In genomic region chr14:67515386-67516079, GRCh38 we compare ENCODE assay signal across 8 cellular contexts. TPM values are rescaled to one million over a fixed set of nuclear protein-coding genes. Genes with fewer than 3 reads are reported as not detected.
DNase-seq lines count a peak whose midpoint lies in the region; ATAC-seq and TF ChIP-seq lines count a peak whose summit lies in the region.

No MANE protein-coding gene starts in this region.

- H3K9me3 Mint-ChIP-seq in CD8-positive, alpha-beta T cell, result no peaks in the 10 kb centered on the region

- H3K4me3 ChIP-seq in CD8-positive, alpha-beta T cell (ENCODE audit: low read depth, low read length), result peak overlapping the region; percentile 75
- H3K4me3 ChIP-seq in NT2/D1 (ENCODE audit: insufficient read length, low read depth) (peak overlapping the region; percentile 45), adrenal gland (peak overlapping the region; percentile 76 to 97 (median 92)), iPS-18a (ENCODE audit: low read length) (peak overlapping the region; percentile 57), spleen (peak overlapping the region; percentile 58 to 98 (median 94))

- CTCF ChIA-PET in CD8-positive, alpha-beta T cell (lab: Charles Lee), result interaction anchor here (1.2 to 2.0 kb wide), 3 partner anchors 11 to 177 kb away, joined by 3 to 6 read pairs (median 4); no protein-coding TSS in a partner anchor

- TF ChIP-seq POLR2A in adrenal gland (IDR thresholded peaks at IDR 0.05) (no peak), spleen (IDR thresholded peaks at IDR 0.05) (no peak)

- peak; percentile 57 for ATAC-seq in CD8-positive, alpha-beta T cell
- ATAC-seq in GM19397 (IDR thresholded peaks at IDR 0.05; ENCODE audit: unreplicated experiment), result peak; percentile 41

- POLR2A ChIA-PET in CD8-positive, alpha-beta T cell (lab: Charles Lee), result interaction anchor here (0.8 to 5.5 kb wide), 7 partner anchors 11 to 84 kb away, joined by 3 to 29 read pairs (median 4); partner anchors contain the start of genes PLEKHH1 and TMEM229B

- DNase-seq in CD8-positive, alpha-beta T cell, result peak in 4 of 7 experiments; percentile 39 to 70 (median 45)
- DNase-seq in NT2/D1 (ENCODE audit: low read depth, low spot score) (no peak), adrenal gland (peak in 4 of 7 donors; percentile 29 to 39 (median 34)), spleen (peak; percentile 88), posterior vena cava (ENCODE audit: low spot score) (no peak), epidermal melanocyte (ENCODE audit: insufficient read length, low spot score) (no peak)

- H3K36me3 ChIP-seq in CD8-positive, alpha-beta T cell (ENCODE audit: insufficient read depth, low read length), result no peaks in the 10 kb centered on the region
- H3K36me3 ChIP-seq in NT2/D1 (ENCODE audit: insufficient read depth, insufficient read length, low read length) (no peaks in the 10 kb centered on the region), adrenal gland (replicated peaks in 1 of 2) (no peaks in the 10 kb centered on the region), iPS-18a (ENCODE audit: control insufficient read depth, low read depth, low read length) (no peaks in the 10 kb centered on the region), spleen (no peaks in the 10 kb centered on the region)

- no peaks in the 10 kb centered on the region for H3K9me3 ChIP-seq in CD8-positive, alpha-beta T cell (ENCODE audit: low read length)
- H3K9me3 ChIP-seq in NT2/D1 (ENCODE audit: insufficient read depth, low read length) (no peaks in the 10 kb centered on the region), adrenal gland (replicated peaks in 1 of 3) (no peaks in the 10 kb centered on the region), iPS-18a (ENCODE audit: control insufficient read depth, low read depth, low read length) (no peaks in the 10 kb centered on the region), spleen (no peaks in the 10 kb centered on the region)

- H3K4me1 ChIP-seq in CD8-positive, alpha-beta T cell (ENCODE audit: insufficient read depth, low read length), result peaks cover 16% of the 10 kb centered on the region
- H3K4me1 ChIP-seq in NT2/D1 (ENCODE audit: insufficient read depth, insufficient read length) (peaks cover 2% of the 10 kb centered on the region), adrenal gland (replicated peaks in 1 of 2) (peaks cover 22 to 44% of the 10 kb centered on the region in 2 donors), iPS-18a (ENCODE audit: control insufficient read depth, low read depth, low read length) (no peaks in the 10 kb centered on the region), spleen (peaks cover 8 to 63% (median 46%) of the 10 kb centered on the region in 6 donors)

- peaks cover 32% of the 10 kb centered on the region for H3K4me1 Mint-ChIP-seq in CD8-positive, alpha-beta T cell (ENCODE audit: low read depth)

- intact Hi-C loops in CD8-positive, alpha-beta T cell (cut with DNase I, micrococcal nuclease), result loop anchor here (1.0 to 10.0 kb wide), 5 partner anchors 27 to 179 kb away; partner anchors contain the start of genes ATP6V1D (in 1 of the 2), RDH11 (in 1 of the 2) and TMEM229B (in 1 of the 2)
- intact Hi-C loops in adrenal gland (cut with DNase I) (loop anchor here in 1 of 2 donors (5.0 kb wide), 1 partner anchor 88 kb away; no protein-coding TSS in a partner anchor), spleen (cut with DNase I; ENCODE audit: low total_unique reads) (no loop called here), posterior vena cava (cut with DNase I) (no loop called here)

- H3K27me3 Mint-ChIP-seq in CD8-positive, alpha-beta T cell (ENCODE audit: low read depth), result no peaks in the 10 kb centered on the region

- no peaks in the 10 kb centered on the region for H3K27me3 ChIP-seq in CD8-positive, alpha-beta T cell (ENCODE audit: insufficient read depth, low read length)
- H3K27me3 ChIP-seq in NT2/D1 (ENCODE audit: insufficient read depth, insufficient read length) (peaks cover 58% of the 10 kb centered on the region), adrenal gland (no peaks in the 10 kb centered on the region), iPS-18a (ENCODE audit: control insufficient read depth, insufficient read depth, low read length) (peaks cover 58% of the 10 kb centered on the region), spleen (replicated peaks in 1 of 7) (peaks cover 0 to 4% (median 0%) of the 10 kb centered on the region in 7 donors)

- H3K27ac ChIP-seq in CD8-positive, alpha-beta T cell (ENCODE audit: low read depth, low read length), result peak overlapping the region; percentile 6
- peak overlapping the region in 3 of 5 donors; percentile 90 to 91 (median 91) for H3K27ac ChIP-seq in adrenal gland
- H3K27ac ChIP-seq in iPS-18a (ENCODE audit: low read length), result no peak overlapping the region
- peak overlapping the region in 7 of 8 donors; percentile 63 to 93 (median 89) for H3K27ac ChIP-seq in spleen

- WGBS in adrenal gland, 4 donors, result 5 to 67% (median 23%) methylated on average over 1 to 45 of the region's 45 CpGs
- WGBS in spleen, 5 donors, result 6 to 14% (median 9%) methylated on average over 14 to 45 of the region's 45 CpGs

- H3K36me3 Mint-ChIP-seq in CD8-positive, alpha-beta T cell, result peaks cover 2% of the 10 kb centered on the region

- H3K4me3 Mint-ChIP-seq in CD8-positive, alpha-beta T cell, result peak overlapping the region; percentile 91

- peak overlapping the region; percentile 57 for H3K27ac Mint-ChIP-seq in CD8-positive, alpha-beta T cell

- no peak for TF ChIP-seq CTCF in CD8-positive, alpha-beta T cell (IDR thresholded peaks at IDR 0.05)
- TF ChIP-seq CTCF in adrenal gland (IDR thresholded peaks at IDR 0.05), result no peak
- TF ChIP-seq CTCF in spleen (IDR thresholded peaks at IDR 0.05 in 8 of 11, conservative IDR thresholded peaks at IDR 0.05 in 3 of 11), result no peak

- H3K9ac ChIP-seq in NT2/D1 (ENCODE audit: insufficient read length, low read depth), result peak overlapping the region; percentile 47
- H3K9ac ChIP-seq in iPS-18a (ENCODE audit: low read length), result no peak overlapping the region

RNA-seq across cellular contexts. Expression of gene PLEKHH1, which starts 17.6 kb away (rescaled TPM):
- total RNA-seq in CD8-positive, alpha-beta T cell, result under 1 TPM; 0.28 to 0.54 TPM
- total RNA-seq in adrenal gland (10 to 100 TPM in 7 of 8 donors, 1 to 10 TPM in 1; 8.3 to 30.6 (median 18.6) TPM), spleen (1 to 10 TPM; 1.7 to 7.1 (median 5.0) TPM), posterior vena cava (1 to 10 TPM; 1.4 to 1.8 TPM)
- polyA plus RNA-seq in adrenal gland (10 to 100 TPM; 19.3 to 50.4 (median 28.0) TPM), spleen (1 to 10 TPM in 2 of 3 donors, under 1 TPM in 1; 0.56 to 5.1 (median 1.1) TPM)

RNA-seq across cellular contexts. Expression of gene TMEM229B, which starts 27.0 kb away (rescaled TPM):
- total RNA-seq in CD8-positive, alpha-beta T cell, result 1 to 10 TPM; 4.5 to 4.8 TPM
- 10 to 100 TPM; 27.8 to 63.9 (median 40.1) TPM for total RNA-seq in adrenal gland
- polyA plus RNA-seq in adrenal gland, result 10 to 100 TPM in 2 of 3 donors, 1 to 10 TPM in 1; 5.7 to 31.9 (median 12.0) TPM
- 10 to 100 TPM; 20.1 to 36.0 (median 29.0) TPM for total RNA-seq in spleen
- polyA plus RNA-seq in spleen, result 10 to 100 TPM in 1 of 3 donors, 1 to 10 TPM in 2; 3.0 to 10.0 (median 3.4) TPM
- total RNA-seq in posterior vena cava, result 1 to 10 TPM; 1.7 to 4.4 TPM

Comparison
In these comparisons a context has a peak if more than half of its experiments do, and no peak if none do; other contexts are left out.
1. DNase-seq: peak in CD8-positive, alpha-beta T cell (4 of 7), adrenal gland (4 of 7) and spleen (single experiment); none in NT2/D1 (single experiment), posterior vena cava (single experiment) and epidermal melanocyte (single experiment).
2. intact Hi-C loops: an anchor here in CD8-positive, alpha-beta T cell (1.0 to 10.0 kb wide); none called in spleen and posterior vena cava.
3. Peak in every context shown above with its lines, with median percentiles within 50 percentile points of each other: H3K4me3 ChIP-seq.